7 cellular contexts compared by ENCODE assay signal in genomic region chr12:48198985-48199384, GRCh38. TPM values are rescaled to one million over a fixed set of nuclear protein-coding genes. Genes with fewer than 3 reads are reported as not detected.
DNase-seq lines count a peak whose midpoint lies in the region; ATAC-seq lines count a peak whose summit lies in the region.

No MANE protein-coding gene starts in this region.

- H3K27me3 Mint-ChIP-seq in activated naive CD8-positive, alpha-beta T cell treated with anti-CD3 and anti-CD28 coated beads, Interleukin-2, amount 50 U/mL, for 24 hours: peaks cover 3% of the 10 kb centered on the region
- H3K27me3 Mint-ChIP-seq in immature natural killer cell (ENCODE audit: low read depth in 3 of 3): peaks cover 9 to 14% (median 9%) of the 10 kb centered on the region in 3 donors

- WGBS in HUES64: 70% methylated on average over 8 of the region's 10 CpGs

- H3K27me3 ChIP-seq in HUES64 (ENCODE audit: insufficient read depth, low read length): peaks cover 79% of the 10 kb centered on the region
- no peaks in the 10 kb centered on the region for H3K27me3 ChIP-seq in stomach smooth muscle (ENCODE audit: control insufficient read depth in 1 of 2, insufficient read depth in 2 of 2, low read length in 2 of 2)

- no peak for DNase-seq in activated naive CD8-positive, alpha-beta T cell treated with anti-CD3 and anti-CD28 coated beads, Interleukin-2, amount 50 U/mL, for 24 hours
- DNase-seq in immature natural killer cell (no peak), iPS-NIHi11 (ENCODE audit: low spot score) (no peak), nucleus accumbens (lab: John Stamatoyannopoulos, UW) (no peak)

- H3K36me3 ChIP-seq in HUES64 (ENCODE audit: insufficient read depth, low read length): no peaks in the 10 kb centered on the region
- H3K36me3 ChIP-seq in stomach smooth muscle (ENCODE audit: control insufficient read depth in 2 of 2, insufficient read depth in 2 of 2, low read length in 2 of 2): no peaks in the 10 kb centered on the region

- H3K27ac ChIP-seq in HUES64 (ENCODE audit: low read depth, low read length) (no peak overlapping the region), stomach smooth muscle (ENCODE audit: low read length) (peak overlapping the region; percentile 100)

- H3K36me3 Mint-ChIP-seq in activated naive CD8-positive, alpha-beta T cell treated with anti-CD3 and anti-CD28 coated beads, Interleukin-2, amount 50 U/mL, for 24 hours (ENCODE audit: low read depth): peaks cover 25% of the 10 kb centered on the region
- peaks cover 11 to 24% (median 18%) of the 10 kb centered on the region in 3 donors for H3K36me3 Mint-ChIP-seq in immature natural killer cell

- H3K9ac ChIP-seq in HUES64 (ENCODE audit: low read depth, low read length): peak overlapping the region; percentile 88; the same call in 1 of the 2 replicates
- peak overlapping the region; percentile 99 to 100 for H3K9ac ChIP-seq in stomach smooth muscle (ENCODE audit: low read length in 2 of 2)

- H3K4me3 Mint-ChIP-seq in activated naive CD8-positive, alpha-beta T cell treated with anti-CD3 and anti-CD28 coated beads, Interleukin-2, amount 50 U/mL, for 24 hours: peak overlapping the region; percentile 86
- peak overlapping the region; percentile 88 to 93 (median 91) for H3K4me3 Mint-ChIP-seq in immature natural killer cell

- H3K4me3 ChIP-seq in HUES64 (ENCODE audit: low read length) (peak overlapping the region; percentile 85), stomach smooth muscle (ENCODE audit: low read length in 2 of 2) (peak overlapping the region; percentile 65 to 93)

- H3K9me3 Mint-ChIP-seq in activated naive CD8-positive, alpha-beta T cell treated with anti-CD3 and anti-CD28 coated beads, Interleukin-2, amount 50 U/mL, for 24 hours: peaks cover 24% of the 10 kb centered on the region
- peaks cover 2 to 26% (median 12%) of the 10 kb centered on the region in 6 donors for H3K9me3 Mint-ChIP-seq in immature natural killer cell

- H3K4me1 Mint-ChIP-seq in activated naive CD8-positive, alpha-beta T cell treated with anti-CD3 and anti-CD28 coated beads, Interleukin-2, amount 50 U/mL, for 24 hours: peaks cover 36% of the 10 kb centered on the region
- peaks cover 47 to 61% of the 10 kb centered on the region in 2 donors for H3K4me1 Mint-ChIP-seq in immature natural killer cell

- H3K9me3 ChIP-seq in HUES64 (ENCODE audit: insufficient read depth, low read depth, low read length): no peaks in the 10 kb centered on the region
- H3K9me3 ChIP-seq in stomach smooth muscle (ENCODE audit: control insufficient read depth in 2 of 2, low read length in 2 of 2): peaks cover 5 to 29% of the 10 kb centered on the region in 2 donors

- ATAC-seq in activated naive CD8-positive, alpha-beta T cell treated with anti-CD3 and anti-CD28 coated beads, Interleukin-2, amount 50 U/mL, for 24 hours: no peak
- no peak for ATAC-seq in HG02798 (IDR thresholded peaks at IDR 0.05; ENCODE audit: poor library complexity, unreplicated experiment)

- H3K4me1 ChIP-seq in HUES64 (ENCODE audit: insufficient read depth, low read length) (no peaks in the 10 kb centered on the region), stomach smooth muscle (ENCODE audit: control insufficient read depth, insufficient read depth, low read length) (peaks cover 7% of the 10 kb centered on the region)

- peak overlapping the region; percentile 96 for H3K27ac Mint-ChIP-seq in activated naive CD8-positive, alpha-beta T cell treated with anti-CD3 and anti-CD28 coated beads, Interleukin-2, amount 50 U/mL, for 24 hours
- peak overlapping the region; percentile 91 to 97 (median 95) for H3K27ac Mint-ChIP-seq in immature natural killer cell

RNA-seq across cellular contexts. Expression of gene OR10AD1, which starts 4.1 kb away (rescaled TPM):
- polyA plus RNA-seq in HUES64 (2013, experiment 1 of 2): not detected
- polyA plus RNA-seq in HUES64 (2013, experiment 2 of 2): not detected
- polyA plus RNA-seq in immature natural killer cell: not detected

RNA-seq across cellular contexts. Expression of gene CCDC184, which starts 15.5 kb away (rescaled TPM):
- polyA plus RNA-seq in HUES64 (2013, experiment 1 of 2): 1.00 TPM
- 2.2 TPM for polyA plus RNA-seq in HUES64 (2013, experiment 2 of 2)
- polyA plus RNA-seq in immature natural killer cell: under 1 TPM in 2 of 3 donors, not detected in 1; 0.23 to 0.44 TPM

RNA-seq across cellular contexts. Expression of gene ASB8, which starts 41.7 kb away (rescaled TPM):
- 6.5 TPM for polyA plus RNA-seq in HUES64 (2013, experiment 1 of 2)
- 5.9 TPM for polyA plus RNA-seq in HUES64 (2013, experiment 2 of 2)
- 100 to 1,000 TPM in 1 of 3 donors, 10 to 100 TPM in 2; 68.0 to 140 (median 84.2) TPM for polyA plus RNA-seq in immature natural killer cell
